ENCODE assay signal across 40 cellular contexts in the genomic region with DNA sequence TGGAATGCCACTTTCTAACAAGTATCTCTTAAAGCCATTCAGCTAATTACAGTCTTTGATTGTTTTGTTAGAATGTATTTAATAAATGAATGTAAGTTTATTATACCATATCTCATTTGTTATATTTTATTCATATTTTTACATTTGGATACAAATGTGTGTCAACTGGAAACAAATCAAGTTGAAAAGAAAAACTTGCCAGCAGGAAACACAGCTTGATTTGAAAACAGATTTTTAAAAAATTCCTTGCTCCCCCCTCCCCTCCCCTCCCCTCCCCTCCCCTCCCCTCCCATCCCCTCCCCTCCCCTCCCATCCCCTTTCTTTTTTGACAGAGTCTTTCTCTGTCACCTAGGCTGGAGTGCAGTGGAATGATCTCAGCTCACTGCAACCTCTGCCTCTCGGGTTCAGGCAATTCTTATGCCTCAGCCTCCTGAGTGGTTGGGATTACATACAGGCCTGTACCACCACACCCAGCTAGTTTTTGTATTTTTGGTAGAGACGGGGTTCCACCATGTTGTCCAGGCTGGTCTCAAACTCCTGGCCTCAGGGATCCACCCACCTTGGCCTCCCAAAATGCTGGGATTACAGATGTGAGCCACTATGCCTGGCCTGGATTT.
"Had no signal": no experiment of that assay in that cellular context is flagged by ENCODE, and none has a peak within 500 bp of the region (broad histone marks: within the 10 kb centered on the region; RNA-seq: fewer than 3 reads in every experiment).

No MANE protein-coding gene starts in this region.

- H3K36me3 ChIP-seq: adrenal gland, brain microvascular endothelial cell, breast epithelium, cardiac muscle cell had no signal

- H3K27me3 Mint-ChIP-seq: activated naive CD4-positive, alpha-beta T cell treated with anti-CD3 and anti-CD28 coated beads, Interleukin-2, amount 10 ng/mL, durations not matched to agents 7 days and 5 days; activated naive CD4-positive, alpha-beta T cell treated with anti-CD3 and anti-CD28 coated beads, Interleukin-2, amount 50 U/mL, for 24 hours; activated naive CD8-positive, alpha-beta T cell; activated naive CD8-positive, alpha-beta T cell treated with anti-CD3 and anti-CD28 coated beads for 36 hours; activated naive CD8-positive, alpha-beta T cell treated with anti-CD3 and anti-CD28 coated beads, Interleukin-2, amount 10 ng/mL, durations not matched to agents 7 days and 5 days; activated naive CD8-positive, alpha-beta T cell treated with anti-CD3 and anti-CD28 coated beads, Interleukin-2, amount 50 U/mL, for 24 hours; activated T-cell treated with anti-CD3 and anti-CD28 coated beads, Interleukin-2, amount 50 U/mL, for 24 hours; activated T-helper 17 cell treated with anti-CD3 and anti-CD28 coated beads, Interleukin-2, amount 50 U/mL, for 72 hours; brain; central memory CD8-positive, alpha-beta T cell had no signal

- FAIRE-seq: astrocyte, bronchial epithelial cell had no signal

- DNase-seq: activated effector memory CD4-positive, alpha-beta T cell treated with anti-CD3 and anti-CD28 coated beads, Interleukin-2, amount 50 U/mL, for 16 hours; activated effector memory CD4-positive, alpha-beta T cell treated with Interleukin-2 at 50 U/mL for 16 hours; activated gamma-delta T cell; activated gamma-delta T cell treated with Interleukin-2 at 50 U/mL for 16 hours; activated naive CD4-positive, alpha-beta T cell; activated naive CD4-positive, alpha-beta T cell treated with anti-CD3 and anti-CD28 coated beads for 36 hours; activated naive CD4-positive, alpha-beta T cell treated with anti-CD3 and anti-CD28 coated beads, Interleukin-2, amount 10 ng/mL, durations not matched to agents 7 days and 5 days; activated naive CD4-positive, alpha-beta T cell treated with anti-CD3 and anti-CD28 coated beads, Interleukin-2, amount 50 U/mL, for 16 hours; activated naive CD4-positive, alpha-beta T cell treated with Interleukin-2 at 50 U/mL for 16 hours; activated naive CD8-positive, alpha-beta T cell treated with anti-CD3 and anti-CD28 coated beads for 36 hours; activated naive CD8-positive, alpha-beta T cell treated with anti-CD3 and anti-CD28 coated beads, Interleukin-2, amount 10 ng/mL, durations not matched to agents 7 days and 5 days; activated naive CD8-positive, alpha-beta T cell treated with anti-CD3 and anti-CD28 coated beads, Interleukin-2, amount 50 U/mL, for 24 hours; activated T-cell treated with anti-CD3 and anti-CD28 coated beads, Interleukin-2, amount 50 U/mL, for 1 hour; activated T-cell treated with anti-CD3 and anti-CD28 coated beads, Interleukin-2, amount 50 U/mL, for 24 hours; activated T-cell treated with anti-CD3 and anti-CD28 coated beads, Interleukin-2, amount 50 U/mL, for 4 hours; activated T-cell treated with anti-CD3 and anti-CD28 coated beads, Interleukin-2, amount 50 U/mL, for 48 hours; activated T-cell treated with anti-CD3 and anti-CD28 coated beads, Interleukin-2, amount 50 U/mL, for 72 hours; adrenal gland; amniotic stem cell; amygdala; anterior cingulate cortex; aorta; body of pancreas; brain microvascular endothelial cell; caudate nucleus; central memory CD4-positive, alpha-beta T cell; cerebellar nuclear complex had no signal

- H3K4me1 ChIP-seq: adrenal gland, ascending aorta, body of pancreas, breast epithelium had no signal

- ATAC-seq: activated naive CD4-positive, alpha-beta T cell treated with anti-CD3 and anti-CD28 coated beads, Interleukin-2, amount 50 U/mL, for 72 hours; activated naive CD8-positive, alpha-beta T cell treated with anti-CD3 and anti-CD28 coated beads, Interleukin-2, amount 50 U/mL, for 24 hours; activated T-cell treated with anti-CD3 and anti-CD28 coated beads, Interleukin-2, amount 50 U/mL, for 4 hours; activated T-cell treated with anti-CD3 and anti-CD28 coated beads, Interleukin-2, amount 50 U/mL, for 72 hours; activated T-helper 17 cell treated with anti-CD3 and anti-CD28 coated beads, Interleukin-2, amount 50 U/mL, for 72 hours; body of pancreas had no signal

- H3K4me3 Mint-ChIP-seq: activated naive CD4-positive, alpha-beta T cell treated with anti-CD3 and anti-CD28 coated beads for 36 hours; activated naive CD4-positive, alpha-beta T cell treated with anti-CD3 and anti-CD28 coated beads, Interleukin-2, amount 10 ng/mL, durations not matched to agents 7 days and 5 days; activated naive CD4-positive, alpha-beta T cell treated with anti-CD3 and anti-CD28 coated beads, Interleukin-2, amount 50 U/mL, for 24 hours; activated naive CD8-positive, alpha-beta T cell; activated naive CD8-positive, alpha-beta T cell treated with anti-CD3 and anti-CD28 coated beads for 36 hours; activated naive CD8-positive, alpha-beta T cell treated with anti-CD3 and anti-CD28 coated beads, Interleukin-2, amount 10 ng/mL, durations not matched to agents 7 days and 5 days; activated naive CD8-positive, alpha-beta T cell treated with anti-CD3 and anti-CD28 coated beads, Interleukin-2, amount 50 U/mL, for 24 hours; activated T-cell treated with anti-CD3 and anti-CD28 coated beads, Interleukin-2, amount 50 U/mL, for 24 hours; activated T-cell treated with anti-CD3 and anti-CD28 coated beads, Interleukin-2, amount 50 U/mL, for 4 hours; activated T-cell treated with anti-CD3 and anti-CD28 coated beads, Interleukin-2, amount 50 U/mL, for 72 hours; activated T-helper 1 cell treated with anti-CD3 and anti-CD28 coated beads, Interleukin-12 subunit alpha, Interleukin-12 subunit beta, Interleukin-2, Interleukin-4 antibody, amounts not matched to agents 30 ng/mL and 10 ng/mL and 1 ng/mL, durations not matched to agents 14 hours and 24 hours and 36 hours; activated T-helper 17 cell treated with anti-CD3 and anti-CD28 coated beads, Interleukin-2, amount 50 U/mL, for 72 hours; brain; central memory CD8-positive, alpha-beta T cell had no signal

- H3K9me3 Mint-ChIP-seq: activated T-cell treated with anti-CD3 and anti-CD28 coated beads, Interleukin-2, amount 50 U/mL, for 4 hours; activated T-cell treated with anti-CD3 and anti-CD28 coated beads, Interleukin-2, amount 50 U/mL, for 72 hours had no signal

- H3K27ac ChIP-seq: adrenal gland, ascending aorta, body of pancreas, brain microvascular endothelial cell, breast epithelium, cardiac muscle cell had no signal

- H3K27ac Mint-ChIP-seq: activated naive CD4-positive, alpha-beta T cell treated with anti-CD3 and anti-CD28 coated beads for 36 hours; activated naive CD4-positive, alpha-beta T cell treated with anti-CD3 and anti-CD28 coated beads, Interleukin-2, amount 10 ng/mL, durations not matched to agents 7 days and 5 days; activated naive CD4-positive, alpha-beta T cell treated with anti-CD3 and anti-CD28 coated beads, Interleukin-2, amount 50 U/mL, for 24 hours; activated naive CD4-positive, alpha-beta T cell treated with anti-CD3 and anti-CD28 coated beads, Interleukin-2, amount 50 U/mL, for 72 hours; activated naive CD8-positive, alpha-beta T cell; activated naive CD8-positive, alpha-beta T cell treated with anti-CD3 and anti-CD28 coated beads for 36 hours; activated naive CD8-positive, alpha-beta T cell treated with anti-CD3 and anti-CD28 coated beads, Interleukin-2, amount 10 ng/mL, durations not matched to agents 7 days and 5 days; activated naive CD8-positive, alpha-beta T cell treated with anti-CD3 and anti-CD28 coated beads, Interleukin-2, amount 50 U/mL, for 24 hours; activated T-cell treated with anti-CD3 and anti-CD28 coated beads, Interleukin-2, amount 50 U/mL, for 24 hours; activated T-cell treated with anti-CD3 and anti-CD28 coated beads, Interleukin-2, amount 50 U/mL, for 72 hours; activated T-helper 1 cell treated with anti-CD3 and anti-CD28 coated beads, Interleukin-12 subunit alpha, Interleukin-12 subunit beta, Interleukin-2, Interleukin-4 antibody, amounts not matched to agents 30 ng/mL and 10 ng/mL and 1 ng/mL, durations not matched to agents 14 hours and 24 hours and 36 hours; activated T-helper 17 cell treated with anti-CD3 and anti-CD28 coated beads, Interleukin-2, amount 50 U/mL, for 72 hours; activated T-helper 2 cell treated with anti-CD3 and anti-CD28 coated beads, Interferon-gamma antibody, Interleukin-2, Interleukin-4, amounts not matched to agents 10 μg/mL and 5 μg/mL and 100 μg/mL, durations not matched to agents 14 hours and 24 hours and 36 hours; brain had no signal

- H3K4me1 Mint-ChIP-seq: activated naive CD4-positive, alpha-beta T cell treated with anti-CD3 and anti-CD28 coated beads, Interleukin-2, amount 50 U/mL, for 24 hours; activated naive CD8-positive, alpha-beta T cell treated with anti-CD3 and anti-CD28 coated beads for 36 hours; activated naive CD8-positive, alpha-beta T cell treated with anti-CD3 and anti-CD28 coated beads, Interleukin-2, amount 10 ng/mL, durations not matched to agents 7 days and 5 days; activated naive CD8-positive, alpha-beta T cell treated with anti-CD3 and anti-CD28 coated beads, Interleukin-2, amount 50 U/mL, for 24 hours; activated T-helper 17 cell treated with anti-CD3 and anti-CD28 coated beads, Interleukin-2, amount 50 U/mL, for 72 hours; brain; central memory CD8-positive, alpha-beta T cell had no signal

- H3K9me3 ChIP-seq: adrenal gland, ascending aorta, body of pancreas, breast epithelium had no signal

- H3K4me3 ChIP-seq: adrenal gland, ascending aorta, body of pancreas, breast epithelium, cardiac muscle cell had no signal

- H3K27me3 ChIP-seq: adrenal gland, ascending aorta, body of pancreas, brain microvascular endothelial cell, breast epithelium, cardiac muscle cell had no signal
